Comparison of ENCODE assay signal across 18 cellular contexts in the genomic region with DNA sequence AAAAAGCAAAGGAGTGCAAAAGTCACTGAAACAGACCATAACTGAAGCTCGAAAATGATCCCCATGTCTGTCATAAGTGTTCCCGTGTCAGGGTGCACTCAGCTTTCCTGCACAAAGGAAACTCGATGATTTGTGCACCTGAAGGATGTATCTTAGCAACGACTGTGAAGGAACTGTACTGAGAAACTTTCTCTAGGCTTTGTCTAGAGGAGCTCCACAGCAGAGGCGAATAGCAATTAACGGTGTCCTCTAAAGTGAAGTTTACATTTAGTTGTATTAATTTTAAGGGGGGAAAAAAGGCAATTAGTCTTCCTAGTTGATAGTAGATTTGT. TPM values are rescaled to one million over a fixed set of nuclear protein-coding genes. Genes with fewer than 3 reads are reported as not detected.
DNase-seq lines count a peak whose midpoint lies in the region; ATAC-seq and TF ChIP-seq lines count a peak whose summit lies in the region.
"Had no signal": no experiment of that assay in that cellular context is flagged by ENCODE, and none has a peak within 500 bp of the region (broad histone marks: within the 10 kb centered on the region; RNA-seq: fewer than 3 reads in every experiment).

No MANE protein-coding gene starts in this region.

- H3K36me3 ChIP-seq in stomach, result no peaks in the 10 kb centered on the region
- H3K36me3 ChIP-seq: neutrophil, right atrium auricular region, uterus had no signal

- TF ChIP-seq EP300 in stomach (IDR thresholded peaks at IDR 0.05), result no peak

- no peaks in the 10 kb centered on the region for H3K9me3 ChIP-seq in stomach
- H3K9me3 ChIP-seq: neutrophil, right atrium auricular region, uterus had no signal

- TF ChIP-seq POLR2A in stomach (IDR thresholded peaks at IDR 0.05), result no peak

- H3K9me3 Mint-ChIP-seq in activated T-cell treated with anti-CD3 and anti-CD28 coated beads, Interleukin-2, amount 50 U/mL, for 72 hours, result no peaks in the 10 kb centered on the region
- H3K9me3 Mint-ChIP-seq: activated naive CD4-positive, alpha-beta T cell treated with anti-CD3 and anti-CD28 coated beads, Interleukin-2, amount 10 ng/mL, durations not matched to agents 7 days and 5 days; dendritic cell treated with granulocyte-macrophage colony-stimulating factor and Interleukin-4, amounts not matched to agents 40 ng/mL and 50 ng/mL, for 4 days had no signal

- H3K4me1 ChIP-seq in stomach, result peaks cover 6 to 51% (median 23%) of the 10 kb centered on the region in 4 donors
- H3K4me1 ChIP-seq: right atrium auricular region, uterus had no signal

- TF ChIP-seq CTCF in stomach (IDR thresholded peaks at IDR 0.05), result no peak

- peak overlapping the region in 4 of 5 donors; percentile 26 to 70 (median 42) for H3K27ac ChIP-seq in stomach
- H3K27ac ChIP-seq: neutrophil, right atrium auricular region, RWPE1, uterus had no signal

- no peak overlapping the region for H3K27ac Mint-ChIP-seq in activated T-cell treated with anti-CD3 and anti-CD28 coated beads, Interleukin-2, amount 50 U/mL, for 72 hours
- H3K27ac Mint-ChIP-seq: activated naive CD4-positive, alpha-beta T cell treated with anti-CD3 and anti-CD28 coated beads, Interleukin-2, amount 10 ng/mL, durations not matched to agents 7 days and 5 days; dendritic cell treated with granulocyte-macrophage colony-stimulating factor and Interleukin-4, amounts not matched to agents 40 ng/mL and 50 ng/mL, for 4 days had no signal

- peak; percentile 10 for DNase-seq in NCI-H2196 (lab: John Stamatoyannopoulos, UW; ENCODE audit: unreplicated experiment)
- DNase-seq in NCI-H2196 treated with DMSO at 0.1 percent for 48 hours (lab: John Stamatoyannopoulos, UW; ENCODE audit: unreplicated experiment), result no peak
- DNase-seq in NCI-H510A treated with DMSO at 0.1 percent for 48 hours (lab: John Stamatoyannopoulos, UW), result peak; percentile 69
- no peak for DNase-seq in left colon
- no peak for DNase-seq in stomach
- DNase-seq in stimulated activated naive CD8-positive, alpha-beta T cell treated with anti-CD3 and anti-CD28 coated beads, Interleukin-15, Interleukin-2, amounts not matched to agents 100 U/mL and 50 U/mL, for 24 hours, result no peak
- DNase-seq in activated T-cell treated with anti-CD3 and anti-CD28 coated beads, Interleukin-2, amount 50 U/mL, for 72 hours, result no peak
- DNase-seq in OCI-M2 (lab: John Stamatoyannopoulos, UW; ENCODE audit: unreplicated experiment), result no peak
- DNase-seq: ACHN; activated CD4-positive, alpha-beta T cell treated with anti-CD3 and anti-CD28 coated beads, Interleukin-2, amount 50 U/mL, for 48 hours; activated naive CD4-positive, alpha-beta T cell treated with anti-CD3 and anti-CD28 coated beads, Interleukin-2, amount 10 ng/mL, durations not matched to agents 7 days and 5 days; NCI-H2029; NK-92 treated with Interleukin-12 subunit alpha and Interleukin-12 subunit beta, amount 100 ng/mL, for 24 hours; uterus had no signal

- H3K4me3 ChIP-seq in stomach, result no peak overlapping the region
- H3K4me3 ChIP-seq: right atrium auricular region, uterus had no signal

- no peaks in the 10 kb centered on the region for H3K27me3 ChIP-seq in stomach
- H3K27me3 ChIP-seq: neutrophil, right atrium auricular region, uterus had no signal

- H3K4me3 Mint-ChIP-seq in activated T-cell treated with anti-CD3 and anti-CD28 coated beads, Interleukin-2, amount 50 U/mL, for 72 hours, result no peak overlapping the region
- H3K4me3 Mint-ChIP-seq: activated naive CD4-positive, alpha-beta T cell treated with anti-CD3 and anti-CD28 coated beads, Interleukin-2, amount 10 ng/mL, durations not matched to agents 7 days and 5 days; dendritic cell treated with granulocyte-macrophage colony-stimulating factor and Interleukin-4, amounts not matched to agents 40 ng/mL and 50 ng/mL, for 4 days had no signal

- no peaks in the 10 kb centered on the region for H3K4me1 Mint-ChIP-seq in activated T-cell treated with anti-CD3 and anti-CD28 coated beads, Interleukin-2, amount 50 U/mL, for 72 hours (ENCODE audit: low read depth)
- H3K4me1 Mint-ChIP-seq: activated naive CD4-positive, alpha-beta T cell treated with anti-CD3 and anti-CD28 coated beads, Interleukin-2, amount 10 ng/mL, durations not matched to agents 7 days and 5 days had no signal

- H3K36me3 Mint-ChIP-seq in activated T-cell treated with anti-CD3 and anti-CD28 coated beads, Interleukin-2, amount 50 U/mL, for 72 hours (ENCODE audit: insufficient read depth in 2 of 2), result no peaks in the 10 kb centered on the region
- H3K36me3 Mint-ChIP-seq: activated naive CD4-positive, alpha-beta T cell treated with anti-CD3 and anti-CD28 coated beads, Interleukin-2, amount 10 ng/mL, durations not matched to agents 7 days and 5 days had no signal

- intact Hi-C loops in left colon (cut with DNase I, micrococcal nuclease) (no loop called here), stomach (cut with DNase I; ENCODE audit: low total_unique reads) (no loop called here)

- H3K27me3 Mint-ChIP-seq in activated T-cell treated with anti-CD3 and anti-CD28 coated beads, Interleukin-2, amount 50 U/mL, for 72 hours (ENCODE audit: low read depth), result no peaks in the 10 kb centered on the region

- ATAC-seq in left colon, result peak; percentile 54
- no peak for ATAC-seq in stimulated activated naive CD8-positive, alpha-beta T cell treated with anti-CD3 and anti-CD28 coated beads, Interleukin-15, Interleukin-2, amounts not matched to agents 100 U/mL and 50 U/mL, for 24 hours
- ATAC-seq in activated T-cell treated with anti-CD3 and anti-CD28 coated beads, Interleukin-2, amount 50 U/mL, for 72 hours (replicated peaks in 1 of 2), result no peak

- 42 to 56% (median 49%) methylated on average over 6 of the region's 6 CpGs for WGBS in stomach, 5 donors

RNA-seq across cellular contexts. Expression of gene DDX50, which starts 24.2 kb away (rescaled TPM):
- total RNA-seq in left colon (10 to 100 TPM; 17.5 to 17.9 TPM), stomach (100 to 1,000 TPM in 1 of 5 donors, 10 to 100 TPM in 3, 1 to 10 TPM in 1; 9.3 to 102 (median 56.2) TPM)
- polyA plus RNA-seq in stomach, result 10 to 100 TPM; 18.8 to 34.7 (median 23.3) TPM
- total RNA-seq in activated T-cell treated with anti-CD3 and anti-CD28 coated beads, Interleukin-2, amount 50 U/mL, for 72 hours, result 10 to 100 TPM; 61.8 to 62.8 TPM

RNA-seq across cellular contexts. Expression of gene STOX1, which starts 49.6 kb away (rescaled TPM):
- total RNA-seq in left colon (1 to 10 TPM; 1.4 to 3.4 TPM), stomach (10 to 100 TPM in 1 of 5 donors, 1 to 10 TPM in 4; 1.2 to 13.8 (median 8.3) TPM)
- 1 to 10 TPM; 1.8 to 3.8 (median 2.6) TPM for polyA plus RNA-seq in stomach
- under 1 TPM; 0.19 to 0.41 TPM for total RNA-seq in activated T-cell treated with anti-CD3 and anti-CD28 coated beads, Interleukin-2, amount 50 U/mL, for 72 hours

Comparison
In these comparisons a context has a peak if more than half of its experiments do, and no peak if none do; other contexts are left out.
1. DNase-seq: peak in NCI-H2196 (single experiment) and NCI-H510A treated with DMSO at 0.1 percent for 48 hours (single experiment); none in NCI-H2196 treated with DMSO at 0.1 percent for 48 hours (single experiment), left colon (0 of 2), stomach (single experiment), stimulated activated naive CD8-positive, alpha-beta T cell treated with anti-CD3 and anti-CD28 coated beads, Interleukin-15, Interleukin-2, amounts not matched to agents 100 U/mL and 50 U/mL, for 24 hours (single experiment), activated T-cell treated with anti-CD3 and anti-CD28 coated beads, Interleukin-2, amount 50 U/mL, for 72 hours (0 of 2) and OCI-M2 (single experiment).